Comparison of ENCODE assay signal across 12 cellular contexts in genomic region chr7:18541189-18541870, GRCh38. TPM values are rescaled to one million over a fixed set of nuclear protein-coding genes. Genes with fewer than 3 reads are reported as not detected.
DNase-seq lines count a peak whose midpoint lies in the region; ATAC-seq and TF ChIP-seq lines count a peak whose summit lies in the region.
"Had no signal": no experiment of that assay in that cellular context is flagged by ENCODE, and none has a peak within 500 bp of the region (broad histone marks: within the 10 kb centered on the region; RNA-seq: fewer than 3 reads in every experiment).

No MANE protein-coding gene starts in this region.

- WGBS in right cardiac atrium = 31% methylated on average over 4 of the region's 4 CpGs
- WGBS in testis, 2 donors = 44 to 47% methylated on average over 4 of the region's 4 CpGs

- H3K36me3 ChIP-seq in ascending aorta (no peaks in the 10 kb centered on the region), testis (ENCODE audit: low read depth, missing control alignments) (no peaks in the 10 kb centered on the region)

- H3K4me1 ChIP-seq in ascending aorta = peaks cover 0 to 25% of the 10 kb centered on the region in 2 donors
- H3K4me1 ChIP-seq in right cardiac atrium (ENCODE audit: control insufficient read depth, insufficient read depth, low read length) = peaks cover 1% of the 10 kb centered on the region
- H3K4me1 ChIP-seq in testis = peaks cover 3% of the 10 kb centered on the region

- TF ChIP-seq CTCF in HFF-Myc (IDR thresholded peaks at IDR 0.05; ENCODE audit: low read depth, low read length, missing control alignments) (no peak), ascending aorta (IDR thresholded peaks at IDR 0.05) (peak in 1 of 3 experiments; percentile 5), testis (IDR thresholded peaks at IDR 0.05) (no peak)
- no peak for TF ChIP-seq CTCF in CD4-positive, alpha-beta T cell (IDR thresholded peaks at IDR 0.05)

- H3K4me3 ChIP-seq in HFF-Myc (replicated peaks; ENCODE audit: low read depth, low read length) (no peak overlapping the region), ascending aorta (peak overlapping the region; percentile 14 to 26), right cardiac atrium (ENCODE audit: low read length) (no peak overlapping the region), testis (no peak overlapping the region)
- H3K4me3 ChIP-seq: GM23338 had no signal

- H3K36me3 Mint-ChIP-seq in CD4-positive, alpha-beta T cell (ENCODE audit: low read depth) = no peaks in the 10 kb centered on the region
- H3K36me3 Mint-ChIP-seq: activated naive CD8-positive, alpha-beta T cell; natural killer cell treated with Interleukin-12 subunit alpha and Interleukin-12 subunit beta and Interleukin-15 and Interleukin-18, amount 100 ng/mL, for 72 hours had no signal

- no peak overlapping the region for H3K27ac Mint-ChIP-seq in CD4-positive, alpha-beta T cell
- H3K27ac Mint-ChIP-seq: activated naive CD8-positive, alpha-beta T cell; GM23338; natural killer cell treated with Interleukin-12 subunit alpha and Interleukin-12 subunit beta and Interleukin-15 and Interleukin-18, amount 100 ng/mL, for 72 hours had no signal

- intact Hi-C loops in ascending aorta (cut with DNase I) (no loop called here), right cardiac atrium (cut with DNase I) (no loop called here), testis (cut with DNase I; ENCODE audit: low total_unique reads) (no loop called here)
- intact Hi-C loops in CD4-positive, alpha-beta T cell (cut with DNase I, micrococcal nuclease) = no loop called here

- no peak overlapping the region for H3K4me3 Mint-ChIP-seq in CD4-positive, alpha-beta T cell
- H3K4me3 Mint-ChIP-seq: activated naive CD8-positive, alpha-beta T cell; GM23338; natural killer cell treated with Interleukin-12 subunit alpha and Interleukin-12 subunit beta and Interleukin-15 and Interleukin-18, amount 100 ng/mL, for 72 hours had no signal

- H3K27ac ChIP-seq in ascending aorta (peak overlapping the region; percentile 60 to 68), right cardiac atrium (ENCODE audit: low read length) (no peak overlapping the region), testis (no peak overlapping the region)
- H3K27ac ChIP-seq in CD4-positive, alpha-beta T cell (ENCODE audit: low read depth, low read length) = no peak overlapping the region

- no peaks in the 10 kb centered on the region for H3K4me1 Mint-ChIP-seq in CD4-positive, alpha-beta T cell (ENCODE audit: low read depth)

- no peak for TF ChIP-seq POLR2A in testis (IDR thresholded peaks at IDR 0.05)

- H3K9me3 ChIP-seq in ascending aorta (no peaks in the 10 kb centered on the region), right cardiac atrium (ENCODE audit: control insufficient read depth, low read length) (no peaks in the 10 kb centered on the region), testis (no peaks in the 10 kb centered on the region)
- H3K9me3 ChIP-seq in CD4-positive, alpha-beta T cell (ENCODE audit: control insufficient read depth, low read length) = no peaks in the 10 kb centered on the region

- DNase-seq in HFF-Myc (ENCODE audit: extremely low read depth, low read depth) (peak; percentile 14), ascending aorta (ENCODE audit: low spot score in 2 of 2) (peak; percentile 19 to 87), right cardiac atrium (peak; percentile 39 to 69 (median 65)), testis (peak; percentile 86), NCI-H146 treated with DMSO at 0.1 percent for 48 hours (lab: John Stamatoyannopoulos, UW; ENCODE audit: unreplicated experiment) (no peak), NCI-H146 (lab: John Stamatoyannopoulos, UW) (no peak)
- no peak for DNase-seq in CD4-positive, alpha-beta T cell
- DNase-seq: NCI-H526 treated with DMSO at 0.1 percent for 48 hours had no signal

- POLR2A ChIA-PET in CD4-positive, alpha-beta T cell (lab: Charles Lee) = no interaction called here

- CTCF ChIA-PET in CD4-positive, alpha-beta T cell (lab: Charles Lee) = no interaction called here

- H3K27me3 ChIP-seq in ascending aorta (no peaks in the 10 kb centered on the region), right cardiac atrium (ENCODE audit: control insufficient read depth, insufficient read depth) (no peaks in the 10 kb centered on the region), testis (no peaks in the 10 kb centered on the region)
- no peaks in the 10 kb centered on the region for H3K27me3 ChIP-seq in CD4-positive, alpha-beta T cell (ENCODE audit: control insufficient read depth, insufficient read depth, low read length)

- no peaks in the 10 kb centered on the region for H3K27me3 Mint-ChIP-seq in CD4-positive, alpha-beta T cell
- H3K27me3 Mint-ChIP-seq: activated naive CD8-positive, alpha-beta T cell; natural killer cell treated with Interleukin-12 subunit alpha and Interleukin-12 subunit beta and Interleukin-15 and Interleukin-18, amount 100 ng/mL, for 72 hours had no signal

- ATAC-seq in right cardiac atrium = peak; percentile 41 to 64
- ATAC-seq in CD4-positive, alpha-beta T cell (ENCODE audit: poor library complexity) = no peak
- ATAC-seq in GM21526 (IDR thresholded peaks at IDR 0.05; ENCODE audit: low FRiP score, unreplicated experiment) = no peak
- ATAC-seq: GM23338; natural killer cell treated with Interleukin-12 subunit alpha and Interleukin-12 subunit beta and Interleukin-15 and Interleukin-18, amount 100 ng/mL, for 72 hours had no signal

- no peaks in the 10 kb centered on the region for H3K9me3 Mint-ChIP-seq in CD4-positive, alpha-beta T cell
- H3K9me3 Mint-ChIP-seq: GM23338; natural killer cell treated with Interleukin-12 subunit alpha and Interleukin-12 subunit beta and Interleukin-15 and Interleukin-18, amount 100 ng/mL, for 72 hours had no signal

RNA-seq across cellular contexts. Expression of gene HDAC9, which starts 45.8 kb away (rescaled TPM):
- 33.4 TPM for total RNA-seq in ascending aorta
- total RNA-seq in right cardiac atrium = 10 to 100 TPM; 22.2 to 42.2 (median 28.0) TPM
- polyA plus RNA-seq in right cardiac atrium = 5.5 TPM
- 10 to 100 TPM; 30.6 to 35.4 TPM for total RNA-seq in testis
- 35.5 TPM for polyA plus RNA-seq in testis (ENCODE audit: insufficient read depth, low read depth, low replicate concordance)
- 1 to 10 TPM in 1 of 2 experiments, under 1 TPM in 1; 0.73 to 1.2 TPM for total RNA-seq in CD4-positive, alpha-beta T cell

Comparison
In these comparisons a context has a peak if more than half of its experiments do, and no peak if none do; other contexts are left out.
1. DNase-seq: peak in HFF-Myc (single experiment), ascending aorta (2 of 2), right cardiac atrium (3 of 3) and testis (single experiment); none in NCI-H146 treated with DMSO at 0.1 percent for 48 hours (single experiment), NCI-H146 (single experiment) and CD4-positive, alpha-beta T cell (0 of 10).
2. H3K4me3 ChIP-seq: peak in ascending aorta (2 of 2); none in HFF-Myc (single experiment), right cardiac atrium (single experiment) and testis (0 of 2).
3. H3K27ac ChIP-seq: peak in ascending aorta (2 of 2); none in right cardiac atrium (single experiment), testis (0 of 2) and CD4-positive, alpha-beta T cell (single experiment).
4. ATAC-seq: peak in right cardiac atrium (2 of 2); none in CD4-positive, alpha-beta T cell (single experiment) and GM21526 (single experiment).
5. RNA of gene HDAC9, which starts 45.8 kb away (total RNA-seq): 30.6 to 35.4 TPM in testis, 33.4 TPM in ascending aorta (single experiment) and 22.2 to 42.2 TPM in right cardiac atrium; 0.73 to 1.2 TPM in CD4-positive, alpha-beta T cell; every median in the first group is over 10 times any median in the second.